ENCODE assay signal across 7 cellular contexts in genomic region chr5:51380603-51381207, GRCh38. TPM values are rescaled to one million over a fixed set of nuclear protein-coding genes. Genes with fewer than 3 reads are reported as not detected.
DNase-seq lines count a peak whose midpoint lies in the region; ATAC-seq, FAIRE-seq and TF ChIP-seq lines count a peak whose summit lies in the region.

No MANE protein-coding gene starts in this region.

- H4K20me1 ChIP-seq in Loucy (ENCODE audit: insufficient read depth, low read length, poor library complexity, severe bottlenecking) (no peaks in the 10 kb centered on the region), GM12878 (ENCODE audit: control insufficient read depth, insufficient read depth) (no peaks in the 10 kb centered on the region)

- no peak overlapping the region for H3K18ac ChIP-seq in neuronal stem cell (ENCODE audit: low read length)

- BruUV-seq in GM12878 (replicated peaks; lab: Mats Ljungman, UMichigan): no TSS peak

- peak; percentile 62 for TF ChIP-seq CTCF in GM06990 (IDR thresholded peaks at IDR 0.05; ENCODE audit: insufficient read depth, low read length, poor library complexity, severe bottlenecking)
- TF ChIP-seq CTCF in Loucy (conservative IDR thresholded peaks at IDR 0.05; ENCODE audit: low read length): peak; percentile 89
- peak; percentile 53 to 58 (median 53) for TF ChIP-seq CTCF in GM12878 (IDR thresholded peaks at IDR 0.05 in 2 of 3, conservative IDR thresholded peaks at IDR 0.05 in 1 of 3; ENCODE audit: control insufficient read depth in 2 of 3, extremely low read depth in 1 of 3, insufficient read depth in 1 of 3, low read depth in 3 of 3, low read length in 3 of 3)

- no peak overlapping the region for H3K4ac ChIP-seq in neuronal stem cell (ENCODE audit: low read length)

- H4K91ac ChIP-seq in neuronal stem cell (ENCODE audit: low read depth, low read length, poor library complexity): no peak overlapping the region

- no peaks in the 10 kb centered on the region for H3K9me2 ChIP-seq in Loucy (replicated peaks; ENCODE audit: low read depth, low read length)

- intact Hi-C loops in GM12878 (cut with micrococcal nuclease; ENCODE audit: unreplicated experiment): loop anchor here (2.0 to 10.0 kb wide), 4 partner anchors 580 to 1277 kb away; no protein-coding TSS in a partner anchor

- POLR2A ChIA-PET in GM12878 (lab: Charles Lee): no interaction called here

- SMC1A ChIA-PET in GM12878 (lab: Charles Lee; ENCODE audit: uncharacterized antibody, unreplicated experiment): interaction anchor here (0.8 kb wide), 1 partner anchor 810 kb away, joined by 3 read pairs; no protein-coding TSS in a partner anchor

- H3K27ac ChIP-seq in GM12878 (ENCODE audit: control insufficient read depth, insufficient read depth): no peak overlapping the region
- no peak overlapping the region for H3K27ac ChIP-seq in neuronal stem cell (replicated peaks; ENCODE audit: low read length)

- H3K79me2 ChIP-seq in Loucy (ENCODE audit: insufficient read depth, low read length) (no peaks in the 10 kb centered on the region), GM12878 (ENCODE audit: control insufficient read depth, insufficient read depth, low read length) (no peaks in the 10 kb centered on the region)

- TF ChIP-seq RAD21 in GM12878 (IDR thresholded peaks at IDR 0.05; ENCODE audit: insufficient read depth, low read depth, low read length): peak; percentile 34; the same call in 1 of the 2 replicates

- H3K9me3 ChIP-seq in Loucy (ENCODE audit: insufficient read depth, low read depth, low read length): no peaks in the 10 kb centered on the region
- H3K9me3 ChIP-seq in GM12878 (replicated peaks; ENCODE audit: control insufficient read depth, insufficient read depth, low read length): no peaks in the 10 kb centered on the region; the same call in 2 of the 3 replicates
- peaks cover 0 to 4% of the 10 kb centered on the region in 2 donors for H3K9me3 ChIP-seq in neuronal stem cell (replicated peaks in 1 of 2; ENCODE audit: control insufficient read depth in 2 of 2, insufficient read depth in 1 of 2, low read depth in 1 of 2, low read length in 2 of 2)

- no peaks in the 10 kb centered on the region for H3F3A ChIP-seq in Loucy (ENCODE audit: low read depth)

- H2BK15ac ChIP-seq in neuronal stem cell (ENCODE audit: low read length): no peak overlapping the region

- H3K4me3 ChIP-seq in GM06990 (replicated peaks; ENCODE audit: low read depth, low read length) (no peak overlapping the region), Loucy (ENCODE audit: low read length, poor library complexity, severe bottlenecking) (no peak overlapping the region), GM12878 (no peak overlapping the region), neuronal stem cell (ENCODE audit: low read length in 2 of 2) (no peak overlapping the region)

- RAD21 ChIA-PET in GM12878 (lab: Charles Lee; ENCODE audit: unreplicated experiment): interaction anchor here (0.9 kb wide), 1 partner anchor 417 kb away, joined by 3 read pairs; no protein-coding TSS in a partner anchor

- H2BK120ac ChIP-seq in neuronal stem cell (ENCODE audit: low read depth, low read length): no peak overlapping the region

- no peak for TF ChIP-seq POLR2A in GM12878 (IDR thresholded peaks at IDR 0.05; ENCODE audit: low read depth, low read length)

- H3K14ac ChIP-seq in neuronal stem cell (ENCODE audit: low read length): no peak overlapping the region

- H2BK12ac ChIP-seq in neuronal stem cell (ENCODE audit: low read length): no peak overlapping the region

- 1% methylated on average over 7 of the region's 7 CpGs for WGBS in GM12878 (ENCODE audit: insufficient coverage, insufficient replicate concordance, low lambda C conversion rate, missing lambda C conversion rate)
- WGBS in neuronal stem cell (ENCODE audit: extremely low coverage in 2 of 2, insufficient read length in 2 of 2, insufficient replicate concordance in 1 of 2), 2 donors: no CpG with 5 or more reads among the region's 7 CpGs

- no peak overlapping the region for H3K23ac ChIP-seq in neuronal stem cell (ENCODE audit: low read depth, low read length, poor library complexity)

- H3K9ac ChIP-seq in Loucy (ENCODE audit: low read depth, low read length, poor library complexity, severe bottlenecking): no peak overlapping the region
- H3K9ac ChIP-seq in GM12878 (ENCODE audit: control insufficient read depth, insufficient read depth, low read length): no peak overlapping the region
- H3K9ac ChIP-seq in neuronal stem cell (ENCODE audit: low read depth, low read length, poor library complexity): no peak overlapping the region

- no peak overlapping the region for H2BK5ac ChIP-seq in neuronal stem cell (ENCODE audit: low read length)

- H3K36me3 ChIP-seq in GM06990 (ENCODE audit: control insufficient read depth, insufficient read depth, low read length): no peaks in the 10 kb centered on the region
- H3K36me3 ChIP-seq in Loucy (ENCODE audit: insufficient read depth, low read length): no peaks in the 10 kb centered on the region
- no peaks in the 10 kb centered on the region for H3K36me3 ChIP-seq in GM12878 (ENCODE audit: control insufficient read depth in 2 of 2, insufficient read depth in 2 of 2, low read length in 1 of 2)
- H3K36me3 ChIP-seq in neuronal stem cell (replicated peaks in 1 of 2; ENCODE audit: control insufficient read depth in 2 of 2, insufficient read depth in 2 of 2, low read length in 2 of 2): no peaks in the 10 kb centered on the region

- peak; percentile 54 for ATAC-seq in GM12878
- ATAC-seq in HG02981 (IDR thresholded peaks at IDR 0.05; ENCODE audit: unreplicated experiment): no peak
- no peak for ATAC-seq in HG02571 (IDR thresholded peaks at IDR 0.05; ENCODE audit: unreplicated experiment)

- H2AK5ac ChIP-seq in neuronal stem cell (ENCODE audit: low read depth, low read length): no peak overlapping the region

- no peak for DNase-seq in GM06990 (ENCODE audit: extremely low read depth, insufficient read length)
- no peak for DNase-seq in GM12878 (ENCODE audit: low read depth, low spot score)
- peak; percentile 60 for DNase-seq in neuronal stem cell (ENCODE audit: low spot score)
- DNase-seq in stimulated activated naive CD4-positive, alpha-beta T cell treated with Interleukin-2 at 50 U/mL for 16 hours (lab: John Stamatoyannopoulos, UW): no peak

- FAIRE-seq in GM12878 (lab: Jason Lieb, UNC): no peak

- no peak overlapping the region for H4K8ac ChIP-seq in neuronal stem cell (ENCODE audit: low read depth, low read length)

- H3K4me2 ChIP-seq in Loucy (ENCODE audit: low read depth, low read length, poor library complexity, severe bottlenecking): no peak overlapping the region
- H3K4me2 ChIP-seq in GM12878 (ENCODE audit: control insufficient read depth, insufficient read depth): no peak overlapping the region
- H3K4me2 ChIP-seq in neuronal stem cell (ENCODE audit: insufficient read depth, low read length, poor library complexity, severe bottlenecking): no peak overlapping the region

- H3K79me1 ChIP-seq in neuronal stem cell (ENCODE audit: low read depth, low read length): no peaks in the 10 kb centered on the region

- H3K4me1 ChIP-seq in Loucy (ENCODE audit: insufficient read depth, low read length, poor library complexity, severe bottlenecking) (no peaks in the 10 kb centered on the region), GM12878 (ENCODE audit: control insufficient read depth, insufficient read depth, low read length) (no peaks in the 10 kb centered on the region), neuronal stem cell (ENCODE audit: control insufficient read depth in 2 of 2, insufficient read depth in 1 of 2, low read depth in 1 of 2, low read length in 2 of 2) (peaks cover 3 to 20% of the 10 kb centered on the region in 2 donors)

- CTCF ChIA-PET in GM12878 (lab: Yijun Ruan, JAX): interaction anchor here (0.6 to 1.4 kb wide), 7 partner anchors 27 to 975 kb away, joined by 3 to 5 read pairs (median 3); no protein-coding TSS in a partner anchor

- peaks cover 4% of the 10 kb centered on the region for H3K27me3 ChIP-seq in GM06990 (replicated peaks; ENCODE audit: control insufficient read depth, insufficient read depth, low read length)
- H3K27me3 ChIP-seq in Loucy (ENCODE audit: insufficient read depth, low read length, poor library complexity, severe bottlenecking): no peaks in the 10 kb centered on the region
- peaks cover 6 to 17% of the 10 kb centered on the region in 2 experiments for H3K27me3 ChIP-seq in GM12878 (replicated peaks in 1 of 2; ENCODE audit: control insufficient read depth in 2 of 2, insufficient read depth in 2 of 2, low read length in 1 of 2)
- H3K27me3 ChIP-seq in neuronal stem cell (ENCODE audit: control insufficient read depth in 3 of 3, insufficient read depth in 3 of 3, low read depth in 1 of 3, low read length in 3 of 3): peaks cover 23 to 98% (median 74%) of the 10 kb centered on the region in 3 experiments

- in situ Hi-C loops in GM12878 (cut with MboI): loop anchor here (10.0 to 25.0 kb wide), 2 partner anchors 416 to 1282 kb away; no protein-coding TSS in a partner anchor

- H2AFZ ChIP-seq in Loucy (ENCODE audit: low read length) (peak overlapping the region; percentile 40), GM12878 (ENCODE audit: control insufficient read depth, low read depth, low read length) (no peak overlapping the region), neuronal stem cell (ENCODE audit: low read length) (no peak overlapping the region)

- no peak for TF ChIP-seq EP300 in GM12878 (IDR thresholded peaks at IDR 0.05; ENCODE audit: borderline replicate concordance in 1 of 2, control insufficient read depth in 1 of 2, low read depth in 2 of 2, low read length in 2 of 2)

TF ChIP-seq in GM12878, 131 proteins besides CTCF, POLR2A, EP300 and RAD21:
- TF ChIP-seq SMC3 (IDR thresholded peaks at IDR 0.05; ENCODE audit: borderline replicate concordance, low read length) (peak; percentile 50; the same call in 1 of the 2 replicates), BHLHE40 (IDR thresholded peaks at IDR 0.05; ENCODE audit: borderline replicate concordance in 1 of 2, low read depth in 2 of 2, low read length in 1 of 2) (no peak)

RNA-seq across cellular contexts. Expression of gene ISL1, which starts 2.5 kb away (rescaled TPM):
- not detected in 2 replicates for total RNA-seq in GM12878 (2013; cell fraction: nucleolus; rRNA removed)
- total RNA-seq in GM12878 (2014; rRNA removed) (not detected in 2 replicates), GM12878 (2014; rRNA removed; fragmentation: Illumina TruSeq; extraction: Trizol) (not detected in 2 replicates), GM12878 (2021) (not detected in 2 replicates)
- polyA plus RNA-seq in GM12878 (2011; ENCODE audit: low read depth): not detected
- polyA plus RNA-seq in GM12878 (2011; rRNA removed) (not detected in 2 replicates), GM12878 (2014; fragmentation: Illumina TruSeq; extraction: Trizol) (not detected in 2 replicates), GM12878 (2014; fragmentation: Nextera tagmentation; extraction: Ambion mirVana) (not detected), GM12878 (2014; rRNA removed) (not detected in 2 replicates), GM12878 (2016; fragmentation: Nextera tagmentation; extraction: Ambion mirVana) (under 1 TPM in 1 of 2 experiments, not detected in 1; 0.08 TPM)
- polyA plus RNA-seq in GM12878 (2011; cell fraction: cytosol; rRNA removed): not detected in 2 replicates
- not detected in 2 replicates for polyA plus RNA-seq in GM12878 (2011; cell fraction: nucleus; rRNA removed)
- not detected in 2 replicates for polyA plus RNA-seq in GM12878 (2012)
- polyA minus RNA-seq in GM12878 (2011; rRNA and poly(A)+ RNA removed): not detected in 2 replicates
- polyA minus RNA-seq in GM12878 (2011; cell fraction: cytosol; rRNA and poly(A)+ RNA removed): not detected in 2 replicates
- polyA minus RNA-seq in GM12878 (2011; cell fraction: nucleus; rRNA and poly(A)+ RNA removed): not detected in 2 replicates
- not detected for polyA plus RNA-seq in neuronal stem cell (2013, experiment 1 of 2)
- polyA plus RNA-seq in neuronal stem cell (2013, experiment 2 of 2): not detected
